13 cellular contexts compared by ENCODE assay signal in the genomic region with DNA sequence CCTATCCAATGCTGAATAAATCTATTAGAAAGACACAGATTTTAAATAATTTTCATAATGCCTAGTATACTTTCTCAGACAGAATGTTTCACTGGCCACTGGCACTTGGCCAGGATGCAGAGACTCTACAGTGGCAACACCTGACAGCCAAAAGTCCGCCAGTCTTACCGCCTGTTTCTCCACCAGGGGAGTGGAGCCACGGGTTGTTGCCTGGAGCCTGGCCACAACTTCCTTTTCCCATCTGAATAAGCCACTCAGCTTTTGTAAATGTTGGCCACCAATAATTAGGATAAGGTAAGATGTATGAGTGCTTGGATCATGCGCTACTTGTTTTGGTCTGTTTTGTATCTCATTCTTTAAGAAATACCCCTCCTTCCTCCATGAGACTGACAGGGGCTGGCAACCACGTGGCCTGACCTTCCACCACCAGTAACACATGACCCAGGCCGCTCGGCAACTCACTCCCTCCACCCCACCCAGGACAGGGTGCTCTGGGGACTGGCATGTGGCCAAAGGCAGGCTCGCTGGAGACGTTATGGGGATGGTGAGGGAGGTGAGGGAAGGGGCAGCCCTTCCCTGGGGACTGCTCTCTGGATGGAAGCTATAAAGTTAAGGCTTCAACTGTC.
DNase-seq lines count a peak whose midpoint lies in the region; ATAC-seq, FAIRE-seq and TF ChIP-seq lines count a peak whose summit lies in the region.
"Had no signal": no experiment of that assay in that cellular context is flagged by ENCODE, and none has a peak within 500 bp of the region (broad histone marks: within the 10 kb centered on the region; RNA-seq: fewer than 3 reads in every experiment).

No MANE protein-coding gene starts in this region.

- no peak for FAIRE-seq in GM12878 (lab: Jason Lieb, UNC)
- FAIRE-seq: A204.1, keratinocyte had no signal

- TF ChIP-seq POLR2A in GM12878 (IDR thresholded peaks at IDR 0.05; ENCODE audit: low read depth, low read length) = no peak
- TF ChIP-seq POLR2A in right lobe of liver (IDR thresholded peaks at IDR 0.05) = no peak
- no peak for TF ChIP-seq POLR2A in transverse colon (IDR thresholded peaks at IDR 0.05)

- H3K27ac ChIP-seq in GM12878 (ENCODE audit: control insufficient read depth, insufficient read depth) (no peak overlapping the region), right lobe of liver (no peak overlapping the region), transverse colon (peak overlapping the region; percentile 74 to 80 (median 77))
- H3K27ac ChIP-seq: epithelial cell of prostate, thoracic aorta had no signal

- no peaks in the 10 kb centered on the region for H4K20me1 ChIP-seq in GM12878 (ENCODE audit: control insufficient read depth, insufficient read depth)

- H3K9me3 ChIP-seq in GM12878 (replicated peaks; ENCODE audit: control insufficient read depth, insufficient read depth, low read length) (no peaks in the 10 kb centered on the region), right lobe of liver (no peaks in the 10 kb centered on the region), transverse colon (no peaks in the 10 kb centered on the region)
- H3K9me3 ChIP-seq: thoracic aorta had no signal

- H3K27me3 ChIP-seq in GM12878 (replicated peaks in 1 of 2; ENCODE audit: control insufficient read depth in 2 of 2, insufficient read depth in 2 of 2, low read length in 1 of 2) (no peaks in the 10 kb centered on the region), right lobe of liver (no peaks in the 10 kb centered on the region), transverse colon (no peaks in the 10 kb centered on the region)

- H3K4me1 ChIP-seq in GM12878 (ENCODE audit: control insufficient read depth, insufficient read depth, low read length) (peaks cover 3% of the 10 kb centered on the region), right lobe of liver (no peaks in the 10 kb centered on the region), transverse colon (peaks cover 31 to 59% (median 44%) of the 10 kb centered on the region in 4 donors)

- SMC1A ChIA-PET in GM12878 (lab: Charles Lee; ENCODE audit: uncharacterized antibody, unreplicated experiment) = interaction anchor here (0.6 to 1.6 kb wide), 2 partner anchors 22 to 209 kb away, joined by 3 to 4 read pairs; no protein-coding TSS in a partner anchor

- no peak overlapping the region for H2AFZ ChIP-seq in GM12878 (ENCODE audit: control insufficient read depth, low read depth, low read length)

- CTCF ChIA-PET in GM12878 (lab: Yijun Ruan, JAX) = interaction anchor here (1.9 kb wide), 1 partner anchor 209 kb away, joined by 8 read pairs; no protein-coding TSS in a partner anchor

- no peak for ATAC-seq in GM12878
- ATAC-seq in right lobe of liver = peak; percentile 10 to 53 (median 31)
- ATAC-seq in GM18907 (IDR thresholded peaks at IDR 0.05; ENCODE audit: unreplicated experiment) = no peak
- no peak for ATAC-seq in GM21515 (IDR thresholded peaks at IDR 0.05; ENCODE audit: unreplicated experiment)
- no peak for ATAC-seq in GM21381 (IDR thresholded peaks at IDR 0.05; ENCODE audit: unreplicated experiment)
- ATAC-seq: HCT116 had no signal

- no peak for TF ChIP-seq EP300 in GM12878 (IDR thresholded peaks at IDR 0.05; ENCODE audit: borderline replicate concordance in 1 of 2, control insufficient read depth in 1 of 2, low read depth in 2 of 2, low read length in 2 of 2)
- TF ChIP-seq EP300 in transverse colon (IDR thresholded peaks at IDR 0.05; ENCODE audit: low read depth) = peak; percentile 40

- peaks cover 21 to 46% of the 10 kb centered on the region in 2 experiments for H3K36me3 ChIP-seq in GM12878 (ENCODE audit: control insufficient read depth in 2 of 2, insufficient read depth in 2 of 2, low read length in 1 of 2)
- H3K36me3 ChIP-seq in right lobe of liver = peaks cover 0 to 30% (median 6%) of the 10 kb centered on the region in 4 donors
- peaks cover 0 to 27% (median 5%) of the 10 kb centered on the region in 4 donors for H3K36me3 ChIP-seq in transverse colon

- 39% methylated on average over 9 of the region's 9 CpGs for WGBS in GM12878 (ENCODE audit: insufficient coverage, insufficient replicate concordance, low lambda C conversion rate, missing lambda C conversion rate)
- 35% methylated on average over 7 of the region's 9 CpGs for WGBS in right lobe of liver (ENCODE audit: insufficient coverage, low coverage, low lambda C conversion rate, missing lambda C conversion rate)
- WGBS in transverse colon (ENCODE audit: low coverage in 1 of 2), 2 donors = 40 to 48% methylated on average over 3 to 9 of the region's 9 CpGs

- RAD21 ChIA-PET in GM12878 (lab: Charles Lee; ENCODE audit: unreplicated experiment) = no interaction called here

- peak; percentile 7 for DNase-seq in NCI-H2171 treated with DMSO at 0.1 percent for 48 hours (lab: John Stamatoyannopoulos, UW)
- no peak for DNase-seq in NCI-H2171 (lab: John Stamatoyannopoulos, UW)
- no peak for DNase-seq in GM12878 (ENCODE audit: low read depth, low spot score)
- DNase-seq in right lobe of liver = no peak
- peak; percentile 86 for DNase-seq in transverse colon

- no TSS peak for BruUV-seq in GM12878 (replicated peaks; lab: Mats Ljungman, UMichigan)

- no peak overlapping the region for H3K4me2 ChIP-seq in GM12878 (ENCODE audit: control insufficient read depth, insufficient read depth)

- no peak for TF ChIP-seq RAD21 in GM12878 (IDR thresholded peaks at IDR 0.05; ENCODE audit: insufficient read depth, low read depth, low read length)

- H3K9ac ChIP-seq in GM12878 (ENCODE audit: control insufficient read depth, insufficient read depth, low read length) = no peak overlapping the region

- no peak overlapping the region for H3K4me3 ChIP-seq in GM12878
- no peak overlapping the region for H3K4me3 ChIP-seq in right lobe of liver
- H3K4me3 ChIP-seq in transverse colon = no peak overlapping the region
- H3K4me3 ChIP-seq: thoracic aorta had no signal

- H3K79me2 ChIP-seq in GM12878 (ENCODE audit: control insufficient read depth, insufficient read depth, low read length) = no peaks in the 10 kb centered on the region

- intact Hi-C loops in GM12878 (cut with micrococcal nuclease; ENCODE audit: unreplicated experiment) = no loop called here
- intact Hi-C loops in right lobe of liver (cut with DNase I) = no loop called here
- intact Hi-C loops in transverse colon (cut with DNase I; ENCODE audit: low total_unique reads) = no loop called here

- POLR2A ChIA-PET in GM12878 (lab: Charles Lee) = no interaction called here

- in situ Hi-C loops in GM12878 (cut with MboI) = no loop called here
- in situ Hi-C loops in transverse colon (cut with MboI; ENCODE audit: low pct_ligation_motif_present in 1 of 4, low pct_unique_long_range_greater_than_20kb in 1 of 4, low sequenced_read_pairs in 3 of 4) = no loop called here

- TF ChIP-seq CTCF in GM12878 (IDR thresholded peaks at IDR 0.05 in 2 of 3, conservative IDR thresholded peaks at IDR 0.05 in 1 of 3; ENCODE audit: control insufficient read depth in 2 of 3, extremely low read depth in 1 of 3, insufficient read depth in 1 of 3, low read depth in 3 of 3, low read length in 3 of 3) (no peak), right lobe of liver (IDR thresholded peaks at IDR 0.05) (no peak), transverse colon (IDR thresholded peaks at IDR 0.05) (peak in 4 of 5 experiments; percentile 18 to 68 (median 46))

TF ChIP-seq in GM12878, 131 proteins besides CTCF, POLR2A, EP300 and RAD21:
- no peak for TF ChIP-seq MTA3 (IDR thresholded peaks at IDR 0.05; ENCODE audit: borderline replicate concordance, low read length)
- TF ChIP-seq, protein P1, sequence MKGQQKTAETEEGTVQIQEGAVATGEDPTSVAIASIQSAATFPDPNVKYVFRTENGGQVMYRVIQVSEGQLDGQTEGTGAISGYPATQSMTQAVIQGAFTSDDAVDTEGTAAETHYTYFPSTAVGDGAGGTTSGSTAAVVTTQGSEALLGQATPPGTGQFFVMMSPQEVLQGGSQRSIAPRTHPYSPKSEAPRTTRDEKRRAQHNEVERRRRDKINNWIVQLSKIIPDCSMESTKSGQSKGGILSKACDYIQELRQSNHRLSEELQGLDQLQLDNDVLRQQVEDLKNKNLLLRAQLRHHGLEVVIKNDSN (IDR thresholded peaks at IDR 0.05; ENCODE audit: borderline replicate concordance, extremely low read length, insufficient read depth, low read depth, low read length) = peak; percentile 49
TF ChIP-seq in GM12878: peak in this region for 1.

Comparison
In these comparisons a context has a peak if more than half of its experiments do, and no peak if none do; other contexts are left out.
1. DNase-seq: peak in NCI-H2171 treated with DMSO at 0.1 percent for 48 hours (single experiment) and transverse colon (single experiment); none in NCI-H2171 (single experiment), GM12878 (single experiment) and right lobe of liver (0 of 3).
2. ATAC-seq: peak in right lobe of liver (4 of 4); none in GM12878 (single experiment), GM18907 (single experiment), GM21515 (single experiment) and GM21381 (single experiment).
3. H3K27ac ChIP-seq: peak in transverse colon (4 of 4); none in GM12878 (single experiment) and right lobe of liver (0 of 3).
4. CTCF ChIP-seq: peak in transverse colon (4 of 5); none in GM12878 (0 of 3) and right lobe of liver (0 of 4).